In genomic region chr12:100229876-100230275, GRCh38 we compare ENCODE assay signal across 18 cellular contexts. TPM values are rescaled to one million over a fixed set of nuclear protein-coding genes. Genes with fewer than 3 reads are reported as not detected.
DNase-seq lines count a peak whose midpoint lies in the region; ATAC-seq and TF ChIP-seq lines count a peak whose summit lies in the region.
"Had no signal": no experiment of that assay in that cellular context is flagged by ENCODE, and none has a peak within 500 bp of the region (broad histone marks: within the 10 kb centered on the region; RNA-seq: fewer than 3 reads in every experiment).

No MANE protein-coding gene starts in this region.

- no peaks in the 10 kb centered on the region for H3K27me3 ChIP-seq in foreskin keratinocyte
- H3K27me3 ChIP-seq: ascending aorta, esophagus muscularis mucosa, transverse colon had no signal

- ATAC-seq in foreskin keratinocyte, result peak; percentile 79
- no peak for ATAC-seq in HG02588 (IDR thresholded peaks at IDR 0.05; ENCODE audit: unreplicated experiment)
- ATAC-seq: stimulated activated memory B cell treated with anti-CD40 and anti-IgM and Interleukin-4, amounts not matched to agents 10 μg/mL and 1 μg/mL and 100 μg/mL, for 72 hours had no signal

- H3K4me1 Mint-ChIP-seq in activated naive CD4-positive, alpha-beta T cell treated with anti-CD3 and anti-CD28 coated beads, Interleukin-2, amount 50 U/mL, for 24 hours, result no peaks in the 10 kb centered on the region
- H3K4me1 Mint-ChIP-seq: CD4-positive, alpha-beta memory T cell; stimulated activated memory B cell treated with anti-CD40 and anti-IgM and Interleukin-4, amounts not matched to agents 10 μg/mL and 1 μg/mL and 100 μg/mL, for 72 hours had no signal

- TF ChIP-seq CTCF in foreskin keratinocyte (conservative IDR thresholded peaks at IDR 0.05), result peak; percentile 2

- peak overlapping the region; percentile 19 for H3K27ac ChIP-seq in foreskin keratinocyte
- H3K27ac ChIP-seq: ascending aorta, esophagus muscularis mucosa, parathyroid adenoma, transverse colon had no signal

- H3K36me3 Mint-ChIP-seq in activated naive CD4-positive, alpha-beta T cell treated with anti-CD3 and anti-CD28 coated beads, Interleukin-2, amount 50 U/mL, for 24 hours, result no peaks in the 10 kb centered on the region
- H3K36me3 Mint-ChIP-seq: stimulated activated memory B cell treated with anti-CD40 and anti-IgM and Interleukin-4, amounts not matched to agents 10 μg/mL and 1 μg/mL and 100 μg/mL, for 72 hours had no signal

- H3K27me3 Mint-ChIP-seq in activated naive CD4-positive, alpha-beta T cell treated with anti-CD3 and anti-CD28 coated beads, Interleukin-2, amount 50 U/mL, for 24 hours, result no peaks in the 10 kb centered on the region
- H3K27me3 Mint-ChIP-seq: CD4-positive, alpha-beta memory T cell; stimulated activated memory B cell treated with anti-CD40 and anti-IgM and Interleukin-4, amounts not matched to agents 10 μg/mL and 1 μg/mL and 100 μg/mL, for 72 hours had no signal

- peaks cover 29% of the 10 kb centered on the region for H3K4me1 ChIP-seq in foreskin keratinocyte
- H3K4me1 ChIP-seq: ascending aorta, parathyroid adenoma had no signal

- H3K27ac Mint-ChIP-seq in activated naive CD4-positive, alpha-beta T cell treated with anti-CD3 and anti-CD28 coated beads, Interleukin-2, amount 50 U/mL, for 24 hours, result peak overlapping the region; percentile 35
- H3K27ac Mint-ChIP-seq: stimulated activated memory B cell treated with anti-CD40 and anti-IgM and Interleukin-4, amounts not matched to agents 10 μg/mL and 1 μg/mL and 100 μg/mL, for 72 hours had no signal

- no peak for DNase-seq in activated naive CD4-positive, alpha-beta T cell (lab: John Stamatoyannopoulos, UW)
- DNase-seq in SIG-M5 treated with dmso at 0.1 percent for 504 hours (lab: John Stamatoyannopoulos, UW; ENCODE audit: unreplicated experiment) (peak; percentile 81), foreskin keratinocyte (peak; percentile 66 to 80), ureter (ENCODE audit: low spot score) (peak; percentile 52), erythroblast (lab: John Stamatoyannopoulos, UW) (no peak)
- DNase-seq in central memory CD4-positive, alpha-beta T cell, result no peak
- DNase-seq: activated effector memory CD4-positive, alpha-beta T cell treated with anti-CD3 and anti-CD28 coated beads, Interleukin-2, amount 50 U/mL, for 16 hours; CD4-positive, alpha-beta memory T cell; kidney glomerular epithelial cell; NCI-H187; NCI-H510A treated with DMSO at 0.1 percent for 48 hours; transverse colon had no signal

- TF ChIP-seq POLR2A in erythroblast (IDR thresholded peaks at IDR 0.05; ENCODE audit: low read length), result no peak

- H3K9me3 Mint-ChIP-seq in activated naive CD4-positive, alpha-beta T cell treated with anti-CD3 and anti-CD28 coated beads, Interleukin-2, amount 50 U/mL, for 24 hours, result no peaks in the 10 kb centered on the region
- H3K9me3 Mint-ChIP-seq: stimulated activated memory B cell treated with anti-CD40 and anti-IgM and Interleukin-4, amounts not matched to agents 10 μg/mL and 1 μg/mL and 100 μg/mL, for 72 hours had no signal

- H3K4me3 Mint-ChIP-seq in activated naive CD4-positive, alpha-beta T cell treated with anti-CD3 and anti-CD28 coated beads, Interleukin-2, amount 50 U/mL, for 24 hours, result no peak overlapping the region
- H3K4me3 Mint-ChIP-seq: CD4-positive, alpha-beta memory T cell; stimulated activated memory B cell treated with anti-CD40 and anti-IgM and Interleukin-4, amounts not matched to agents 10 μg/mL and 1 μg/mL and 100 μg/mL, for 72 hours had no signal

RNA-seq across cellular contexts. Expression of gene ACTR6, which starts 29.3 kb away (rescaled TPM):
- total RNA-seq in foreskin keratinocyte (17.5 and 20.5 TPM in 2 replicates), ureter (33.1 TPM)
- polyA plus RNA-seq in foreskin keratinocyte, result 13.2 and 13.9 TPM in 2 replicates

RNA-seq across cellular contexts. Expression of gene DEPDC4, which starts 37.0 kb away (rescaled TPM):
- total RNA-seq in foreskin keratinocyte (1.3 and 2.5 TPM in 2 replicates), ureter (1.4 TPM)
- polyA plus RNA-seq in foreskin keratinocyte, result 0.97 and 1.7 TPM in 2 replicates
- total RNA-seq: ascending aorta had no signal

RNA-seq across cellular contexts. Expression of gene SCYL2, which starts 37.1 kb away (rescaled TPM):
- total RNA-seq in foreskin keratinocyte (41.2 and 41.8 TPM in 2 replicates), ureter (48.2 TPM)
- 7.5 and 8.9 TPM in 2 replicates for polyA plus RNA-seq in foreskin keratinocyte

Comparison
In these comparisons a context has a peak if more than half of its experiments do, and no peak if none do; other contexts are left out.
1. DNase-seq: peak in SIG-M5 treated with dmso at 0.1 percent for 504 hours (single experiment), foreskin keratinocyte (2 of 2) and ureter (single experiment); none in activated naive CD4-positive, alpha-beta T cell (0 of 4), erythroblast (0 of 2) and central memory CD4-positive, alpha-beta T cell (single experiment).